In the genomic region with DNA sequence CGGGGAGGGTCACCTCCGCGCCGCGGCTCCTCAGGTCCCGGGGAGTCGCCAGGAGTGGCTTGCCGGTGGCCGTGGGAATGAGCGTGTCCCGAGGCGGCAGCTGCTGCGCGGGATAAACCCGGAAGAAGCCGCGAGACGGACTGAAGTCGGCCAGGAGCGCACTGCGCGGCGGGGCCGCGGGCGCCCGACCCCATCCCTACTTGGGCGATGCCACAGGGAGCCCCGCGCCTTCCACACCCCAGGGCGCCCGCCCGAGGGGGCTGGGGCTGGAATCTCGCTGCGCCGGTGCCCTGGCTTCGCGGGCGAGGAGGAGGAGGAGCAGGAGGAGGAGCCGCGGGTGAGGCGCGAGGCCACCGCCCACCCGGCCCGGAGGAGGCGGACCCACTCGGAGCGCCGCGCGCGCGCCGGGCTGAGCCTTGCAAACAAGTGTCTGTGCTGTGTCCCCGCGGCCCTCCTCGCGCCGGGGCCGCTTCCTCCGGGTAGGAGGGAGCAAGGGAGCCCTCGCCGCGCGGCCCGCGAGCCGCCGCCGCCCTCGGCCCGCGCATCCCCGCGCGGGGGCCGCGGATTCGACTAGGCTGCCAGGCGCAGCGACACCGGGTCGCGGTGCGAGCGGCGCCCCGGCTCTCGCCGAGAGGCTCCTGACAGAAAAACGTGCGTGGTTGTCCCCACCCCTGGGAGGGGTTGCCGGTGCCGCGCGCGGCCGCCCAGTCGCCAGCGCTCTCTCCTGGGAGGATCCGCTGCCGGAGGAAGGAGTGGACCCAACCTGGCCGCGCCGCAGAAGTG, we compare ENCODE assay signal across 8 cellular contexts.
DNase-seq lines count a peak whose midpoint lies in the region; ATAC-seq and TF ChIP-seq lines count a peak whose summit lies in the region.

ZDHHC14 (plus strand) TSS at position 412 of the 783 bp plus-strand sequence.

- TF ChIP-seq POLR2A in GM15510 (IDR thresholded peaks at IDR 0.05; ENCODE audit: borderline replicate concordance, extremely low read depth, insufficient read length), result peak; percentile 66

- DNase-seq in NCI-H1417 (lab: John Stamatoyannopoulos, UW) (peak; percentile 89 to 96 (median 95)), T-helper 9 cell (peak; percentile 83), astrocyte of the cerebellum (ENCODE audit: low read depth) (peak; percentile 32), hepatic stellate cell (ENCODE audit: low spot score) (peak; percentile 84), retina (peak; percentile 96), OCI-M2 (lab: John Stamatoyannopoulos, UW; ENCODE audit: unreplicated experiment) (no peak)

- in situ Hi-C loops in astrocyte of the cerebellum (cut with HindIII; ENCODE audit: low sequenced_read_pairs), result no loop called here

- peak within 1 kb of the TSS; percentile 94 for H3K4me3 ChIP-seq in astrocyte of the cerebellum (ENCODE audit: low read depth, low read length)

- TF ChIP-seq CTCF in astrocyte of the cerebellum (IDR thresholded peaks at IDR 0.05; ENCODE audit: low read depth, low read length, missing control alignments), result no peak

- peak; percentile 73 for ATAC-seq in HG02763 (IDR thresholded peaks at IDR 0.05; ENCODE audit: unreplicated experiment)
